ENCODE assay signal across 15 cellular contexts in the genomic region with DNA sequence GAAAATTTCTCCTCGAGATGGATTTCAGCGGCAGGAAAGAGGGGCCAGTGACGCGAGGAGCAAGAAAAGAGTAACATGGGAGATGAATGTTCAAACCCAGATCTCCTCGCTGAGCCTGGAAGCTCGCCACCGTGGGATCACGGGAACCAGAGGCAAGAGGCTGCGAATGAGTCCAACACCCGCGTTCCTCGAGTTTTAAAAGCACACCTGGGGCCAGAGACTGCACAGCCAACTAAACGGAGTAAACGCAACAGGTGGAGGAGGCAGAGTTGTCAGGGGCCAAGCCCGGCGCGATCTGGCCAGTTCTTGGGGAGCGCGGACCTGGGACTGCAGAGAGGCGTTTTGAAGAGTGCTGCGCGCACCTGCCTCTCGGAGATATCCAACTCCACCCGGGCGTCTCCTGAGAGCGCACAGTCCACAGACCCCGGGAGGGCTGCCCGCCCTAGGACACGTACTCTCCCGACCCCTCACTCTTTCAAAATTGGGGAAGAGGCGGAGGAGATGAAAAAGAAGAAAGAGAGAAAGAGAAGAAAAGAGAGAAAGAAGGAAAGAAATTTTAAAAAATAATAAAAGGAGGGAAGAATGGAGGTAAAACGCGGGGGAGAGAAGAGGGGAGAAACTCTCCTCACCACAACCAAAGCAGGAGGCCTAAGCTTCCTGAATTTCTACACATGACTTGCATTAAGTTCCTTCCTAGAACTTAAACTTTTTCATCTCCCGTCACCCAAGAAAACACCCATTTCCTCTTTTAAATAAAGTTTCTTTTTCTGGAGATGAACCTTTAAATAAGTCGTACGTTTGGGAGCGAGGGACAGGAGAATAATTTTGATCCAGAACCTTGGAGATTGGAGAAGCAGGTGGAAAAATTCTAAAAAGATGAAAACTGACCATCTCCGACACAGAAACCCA. TPM values are rescaled to one million over a fixed set of nuclear protein-coding genes. Genes with fewer than 3 reads are reported as not detected.
DNase-seq lines count a peak whose midpoint lies in the region; TF ChIP-seq lines count a peak whose summit lies in the region.
"Had no signal": no experiment of that assay in that cellular context is flagged by ENCODE, and none has a peak within 500 bp of the region (broad histone marks: within the 10 kb centered on the region; RNA-seq: fewer than 3 reads in every experiment).

No MANE protein-coding gene starts in this region.

- no peak overlapping the region for H3K9ac ChIP-seq in endodermal cell (ENCODE audit: extremely low read depth, low read length, poor library complexity, severe bottlenecking)

- H3K27ac ChIP-seq in endodermal cell (ENCODE audit: low read depth, low read length), result no peak overlapping the region

- peaks cover 3% of the 10 kb centered on the region for H3K9me3 ChIP-seq in endodermal cell (ENCODE audit: control insufficient read depth, low read length)

- H3K27ac Mint-ChIP-seq in endodermal cell, result no peak overlapping the region

- H3K9me3 Mint-ChIP-seq in endodermal cell, result peaks cover 3% of the 10 kb centered on the region

- peaks cover 46% of the 10 kb centered on the region for H3K4me1 Mint-ChIP-seq in endodermal cell

- H3K27me3 ChIP-seq in endodermal cell (ENCODE audit: control insufficient read depth, insufficient read depth, low read length, poor library complexity, severe bottlenecking), result peaks cover 100% of the 10 kb centered on the region

- WGBS in endodermal cell (ENCODE audit: insufficient coverage in 1 of 2, insufficient read length in 1 of 2), 2 experiments, result 3 to 4% methylated on average over 21 to 36 of the region's 38 CpGs

- H3K36me3 ChIP-seq in endodermal cell (ENCODE audit: control insufficient read depth, insufficient read depth, low read length), result no peaks in the 10 kb centered on the region

- H3K4me3 Mint-ChIP-seq in endodermal cell, result no peak overlapping the region

- H3K4me1 ChIP-seq in endodermal cell (ENCODE audit: control insufficient read depth, insufficient read depth, low read length), result peaks cover 3% of the 10 kb centered on the region

- intact Hi-C loops in posterior vena cava (cut with DNase I), result no loop called here

- no peak overlapping the region for H3K4me3 ChIP-seq in endodermal cell (ENCODE audit: low read length)

- H3K27me3 Mint-ChIP-seq in endodermal cell (ENCODE audit: insufficient read depth), result peaks cover 100% of the 10 kb centered on the region

- DNase-seq in SIG-M5 treated with dmso at 0.1 percent for 504 hours (lab: John Stamatoyannopoulos, UW; ENCODE audit: unreplicated experiment), result peak; percentile 43
- DNase-seq in SIG-M5 (lab: John Stamatoyannopoulos, UW), result no peak
- DNase-seq in MV-4-11 (lab: John Stamatoyannopoulos, UW), result peak; percentile 75
- peak; percentile 67 for DNase-seq in endodermal cell
- peak; percentile 55 for DNase-seq in retina
- DNase-seq in posterior vena cava (ENCODE audit: low spot score), result no peak
- no peak for DNase-seq in AG20443 (ENCODE audit: low spot score)
- DNase-seq in activated CD8-positive, alpha-beta memory T cell treated with anti-CD3 and anti-CD28 coated beads, Interleukin-2, amount 50 U/mL, for 4 hours, result no peak
- DNase-seq: activated effector memory CD4-positive, alpha-beta T cell treated with anti-CD3 and anti-CD28 coated beads, Interleukin-2, amount 50 U/mL, for 16 hours; NCI-H2029 treated with DMSO at 0.1 percent for 48 hours; small intestine had no signal

- H3K36me3 Mint-ChIP-seq in endodermal cell (ENCODE audit: low read depth), result no peaks in the 10 kb centered on the region

- TF ChIP-seq CTCF in endodermal cell (conservative IDR thresholded peaks at IDR 0.05), result no peak

RNA-seq across cellular contexts. Expression of a gene that starts 5.3 kb away (rescaled TPM):
- not detected for total RNA-seq in endodermal cell
- 89.3 TPM for polyA plus RNA-seq in endodermal cell (2013, experiment 1 of 2)
- 69.3 TPM for polyA plus RNA-seq in endodermal cell (2013, experiment 2 of 2)
- under 1 TPM; 0.37 to 0.48 TPM for total RNA-seq in posterior vena cava
- total RNA-seq: A172, glomerular endothelial cell, HT1080, lung microvascular endothelial cell had no signal
- polyA plus RNA-seq: small intestine had no signal

Comparison
In these comparisons a context has a peak if more than half of its experiments do, and no peak if none do; other contexts are left out.
1. DNase-seq: peak in SIG-M5 treated with dmso at 0.1 percent for 504 hours (single experiment), MV-4-11 (single experiment), endodermal cell (single experiment) and retina (single experiment); none in SIG-M5 (single experiment), posterior vena cava (single experiment), AG20443 (single experiment) and activated CD8-positive, alpha-beta memory T cell treated with anti-CD3 and anti-CD28 coated beads, Interleukin-2, amount 50 U/mL, for 4 hours (single experiment).